In genomic region chr3:16378920-16379319, GRCh38 we compare ENCODE assay signal across 8 cellular contexts.
A peak's percentile ranks its signal among the peaks of the same experiment; 100 is the strongest.
DNase-seq lines count a peak whose midpoint lies in the region; ATAC-seq and FAIRE-seq lines count a peak whose summit lies in the region.

No MANE protein-coding gene starts in this region.

- peak; percentile 80 for FAIRE-seq in GM19239 (lab: Jason Lieb, UNC)

- no peaks in the 10 kb centered on the region for H3K27me3 ChIP-seq in CD4-positive, CD25-positive, alpha-beta regulatory T cell (ENCODE audit: control insufficient read depth, insufficient read depth, low read length)

- peak; percentile 25 to 65 (median 27) for DNase-seq in CD4-positive, CD25-positive, alpha-beta regulatory T cell
- no peak for DNase-seq in GM19239 (ENCODE audit: insufficient read length, low spot score)
- DNase-seq in amniotic stem cell (lab: John Stamatoyannopoulos, UW): peak; percentile 27
- no peak for DNase-seq in activated effector memory CD4-positive, alpha-beta T cell treated with anti-CD3 and anti-CD28 coated beads, Interleukin-2, amount 50 U/mL, for 16 hours
- no peak for DNase-seq in putamen (ENCODE audit: low spot score)
- no peak for DNase-seq in globus pallidus (ENCODE audit: low spot score)
- DNase-seq in NCI-H2171 treated with DMSO at 0.1 percent for 48 hours (lab: John Stamatoyannopoulos, UW): no peak

- ATAC-seq in CD4-positive, CD25-positive, alpha-beta regulatory T cell (ENCODE audit: low read depth in 2 of 2): peak; percentile 63 to 77
- ATAC-seq in HG03097 (IDR thresholded peaks at IDR 0.05; ENCODE audit: low FRiP score, unreplicated experiment): peak; percentile 55

- H3K9me3 Mint-ChIP-seq in CD4-positive, CD25-positive, alpha-beta regulatory T cell: no peaks in the 10 kb centered on the region

- H3K27me3 Mint-ChIP-seq in CD4-positive, CD25-positive, alpha-beta regulatory T cell: no peaks in the 10 kb centered on the region

- peaks cover 65 to 94% (median 81%) of the 10 kb centered on the region in 4 donors for H3K4me1 Mint-ChIP-seq in CD4-positive, CD25-positive, alpha-beta regulatory T cell

- peaks cover 11% of the 10 kb centered on the region for H3K36me3 ChIP-seq in CD4-positive, CD25-positive, alpha-beta regulatory T cell (ENCODE audit: control insufficient read depth, insufficient read depth, low read length)

- H3K27ac Mint-ChIP-seq in CD4-positive, CD25-positive, alpha-beta regulatory T cell: peak overlapping the region; percentile 72 to 93 (median 91)

- no peaks in the 10 kb centered on the region for H3K9me3 ChIP-seq in CD4-positive, CD25-positive, alpha-beta regulatory T cell (ENCODE audit: control insufficient read depth in 2 of 2, low read length in 2 of 2)

- H3K4me1 ChIP-seq in CD4-positive, CD25-positive, alpha-beta regulatory T cell (ENCODE audit: control insufficient read depth, insufficient read depth, low read length, poor library complexity, severe bottlenecking): peaks cover 70% of the 10 kb centered on the region

- H3K4me3 ChIP-seq in CD4-positive, CD25-positive, alpha-beta regulatory T cell (ENCODE audit: low read depth, low read length): peak overlapping the region; percentile 52

- H3K27ac ChIP-seq in CD4-positive, CD25-positive, alpha-beta regulatory T cell (ENCODE audit: insufficient read depth, low read length, poor library complexity, severe bottlenecking): peak overlapping the region; percentile 81

- H3K4me3 Mint-ChIP-seq in CD4-positive, CD25-positive, alpha-beta regulatory T cell: peak overlapping the region; percentile 28 to 57 (median 39)

- H3K36me3 Mint-ChIP-seq in CD4-positive, CD25-positive, alpha-beta regulatory T cell: peaks cover 23% of the 10 kb centered on the region

Comparison
In these comparisons a context has a peak if more than half of its experiments do, and no peak if none do; other contexts are left out.
1. DNase-seq: peak in CD4-positive, CD25-positive, alpha-beta regulatory T cell (3 of 3) and amniotic stem cell (single experiment); none in GM19239 (single experiment), activated effector memory CD4-positive, alpha-beta T cell treated with anti-CD3 and anti-CD28 coated beads, Interleukin-2, amount 50 U/mL, for 16 hours (single experiment), putamen (single experiment), globus pallidus (single experiment) and NCI-H2171 treated with DMSO at 0.1 percent for 48 hours (single experiment).